ENCODE assay signal across 8 cellular contexts in the genomic region with DNA sequence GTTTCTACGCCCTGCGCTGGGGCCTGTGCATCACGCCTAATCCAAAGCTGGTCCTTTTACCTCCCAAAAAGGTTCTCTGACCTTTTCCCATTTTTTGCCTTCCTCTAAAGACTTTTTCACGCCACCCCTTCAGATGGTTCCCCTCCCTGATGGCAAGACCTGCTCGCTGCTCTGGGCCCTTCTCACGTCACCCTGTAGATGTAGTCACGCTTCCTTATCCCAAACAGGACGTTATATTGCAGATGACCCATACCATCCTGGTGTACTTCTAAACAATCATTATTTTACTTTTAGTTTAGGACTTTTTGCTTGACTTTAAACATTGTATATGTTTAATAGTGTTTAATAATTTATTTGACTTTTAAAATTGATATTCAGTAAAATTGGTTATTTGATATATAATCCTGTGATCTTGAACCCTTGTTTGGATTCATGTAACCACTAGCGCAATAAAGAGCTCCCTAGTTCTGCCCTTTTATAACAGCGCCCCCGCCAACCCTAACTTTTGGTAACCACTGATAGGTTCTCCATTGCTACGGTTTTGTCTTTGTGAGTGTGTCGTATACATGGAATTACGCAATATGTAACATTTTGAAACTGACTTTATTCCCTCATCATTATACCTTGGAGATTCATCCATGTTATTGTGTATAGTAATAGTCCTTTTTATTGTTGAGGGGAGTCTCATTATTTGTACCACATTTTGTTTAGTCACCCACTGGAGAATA. TPM values are rescaled to one million over a fixed set of nuclear protein-coding genes. Genes with fewer than 3 reads are reported as not detected.
DNase-seq lines count a peak whose midpoint lies in the region; ATAC-seq, FAIRE-seq and TF ChIP-seq lines count a peak whose summit lies in the region.

No MANE protein-coding gene starts in this region.

- H3K27ac ChIP-seq in RWPE1 (peak overlapping the region; percentile 51), esophagus muscularis mucosa (replicated peaks in 1 of 4) (peak overlapping the region; percentile 81 to 85 (median 83)), pancreas (peak overlapping the region in 3 of 4 donors; percentile 65 to 89 (median 88))

- H3K27me3 ChIP-seq in esophagus muscularis mucosa (no peaks in the 10 kb centered on the region), pancreas (no peaks in the 10 kb centered on the region)

- no peaks in the 10 kb centered on the region for H3K9me3 ChIP-seq in esophagus muscularis mucosa
- H3K9me3 ChIP-seq in pancreas: no peaks in the 10 kb centered on the region

- WGBS in esophagus muscularis mucosa: 46% methylated on average over 14 of the region's 14 CpGs
- 44 to 49% methylated on average over 14 of the region's 14 CpGs for WGBS in pancreas, 2 donors

- CTCF ChIA-PET in RWPE1 (lab: Yijun Ruan, JAX): no interaction called here

- intact Hi-C loops in esophagus muscularis mucosa (cut with DNase I) (no loop called here), pancreas (cut with DNase I) (no loop called here)

- POLR2A ChIA-PET in RWPE1 (lab: Yijun Ruan, JAX; ENCODE audit: low non-redundant PET): no interaction called here

- H3K36me3 ChIP-seq in esophagus muscularis mucosa (no peaks in the 10 kb centered on the region), pancreas (no peaks in the 10 kb centered on the region)

- no peak for TF ChIP-seq EP300 in esophagus muscularis mucosa (IDR thresholded peaks at IDR 0.05)

- TF ChIP-seq CTCF in RWPE1 (conservative IDR thresholded peaks at IDR 0.05; ENCODE audit: low read depth) (no peak), esophagus muscularis mucosa (IDR thresholded peaks at IDR 0.05) (no peak), pancreas (IDR thresholded peaks at IDR 0.05) (no peak)

- H3K4me1 ChIP-seq in esophagus muscularis mucosa (peaks cover 0 to 26% (median 23%) of the 10 kb centered on the region in 4 donors), pancreas (peaks cover 0 to 3% (median 0%) of the 10 kb centered on the region in 3 donors)

- no peak for TF ChIP-seq POLR2A in esophagus muscularis mucosa (IDR thresholded peaks at IDR 0.05; ENCODE audit: low read depth)

- no peak for FAIRE-seq in pancreas (lab: Jason Lieb, UNC)

- DNase-seq in NOMO-1 treated with dmso at 0.1 percent for 144 hours (lab: John Stamatoyannopoulos, UW; ENCODE audit: unreplicated experiment) (peak; percentile 20), NOMO-1 treated with DMSO at 0.1 percent for 48 hours (lab: John Stamatoyannopoulos, UW; ENCODE audit: unreplicated experiment) (no peak), RWPE1 (ENCODE audit: low spot score) (no peak), esophagus muscularis mucosa (ENCODE audit: extremely low spot score) (no peak), pancreas (no peak), LoVo (ENCODE audit: low spot score) (no peak)

- ATAC-seq in pancreas (peak; percentile 31 to 65 (median 46)), GM18858 (IDR thresholded peaks at IDR 0.05; ENCODE audit: unreplicated experiment) (no peak), HG02571 (IDR thresholded peaks at IDR 0.05; ENCODE audit: unreplicated experiment) (no peak)

- H3K4me3 ChIP-seq in esophagus muscularis mucosa (peak overlapping the region; percentile 63 to 88 (median 69)), pancreas (peak overlapping the region; percentile 29 to 62 (median 39))

RNA-seq across cellular contexts. Expression of a gene that starts 0.8 kb away (rescaled TPM):
- 1 to 10 TPM; 3.4 to 6.3 (median 5.4) TPM for total RNA-seq in esophagus muscularis mucosa
- total RNA-seq in pancreas: 1 to 10 TPM in 5 of 6 donors, under 1 TPM in 1; 0.83 to 2.6 (median 2.0) TPM
- polyA plus RNA-seq in pancreas: 1 to 10 TPM; 1.1 to 1.9 TPM

Comparison
In these comparisons a context has a peak if more than half of its experiments do, and no peak if none do; other contexts are left out.
1. ATAC-seq: peak in pancreas (4 of 4); none in GM18858 (single experiment) and HG02571 (single experiment).
2. Peak in every context shown above with its lines, with median percentiles within 50 percentile points of each other: H3K27ac ChIP-seq.